In the genomic region with DNA sequence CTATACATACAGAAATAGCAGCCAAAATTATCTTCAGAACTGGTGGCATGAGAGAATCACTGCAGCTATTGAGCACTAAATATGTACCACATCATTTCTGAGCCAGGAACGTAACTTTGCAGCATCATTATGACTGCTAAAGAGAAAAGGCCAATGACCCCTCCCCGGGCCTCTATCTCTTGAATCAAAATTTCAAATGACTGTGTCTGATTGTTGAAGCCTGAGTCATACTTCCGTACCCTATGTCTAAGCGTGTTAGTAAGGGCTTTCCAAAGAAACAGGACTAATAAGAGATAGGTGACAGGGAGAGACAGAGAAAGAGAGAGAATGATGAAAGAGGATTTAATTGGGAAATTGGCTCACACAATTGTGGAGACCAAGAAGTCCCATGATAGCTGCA, we compare ENCODE assay signal across 31 cellular contexts.
A peak's percentile ranks its signal among the peaks of the same experiment; 100 is the strongest.
DNase-seq lines count a peak whose midpoint lies in the region; ATAC-seq, FAIRE-seq and TF ChIP-seq lines count a peak whose summit lies in the region.
"Had no signal": no experiment of that assay in that cellular context is flagged by ENCODE, and none has a peak within 500 bp of the region (broad histone marks: within the 10 kb centered on the region; RNA-seq: fewer than 3 reads in every experiment).

No MANE protein-coding gene starts in this region.

- H3K4me3 ChIP-seq in breast epithelium (no peak overlapping the region), fibroblast of pulmonary artery (replicated peaks; ENCODE audit: low read depth, low read length) (no peak overlapping the region), lower lobe of right lung (no peak overlapping the region)
- H3K4me3 ChIP-seq: cardiac muscle cell, prostate gland, tibial nerve had no signal

- H3K27ac Mint-ChIP-seq in MCF 10A (ENCODE audit: low read depth, unreplicated experiment): peak overlapping the region; percentile 67
- H3K27ac Mint-ChIP-seq: activated naive CD4-positive, alpha-beta T cell treated with anti-CD3 and anti-CD28 coated beads, Interleukin-2, amount 50 U/mL, for 72 hours; naive thymus-derived CD8-positive, alpha-beta T cell had no signal

- POLR2A ChIA-PET in MCF 10A (lab: Yijun Ruan, JAX): interaction anchor here (1.8 kb wide), 1 partner anchor 10 kb away, joined by 10 read pairs; no protein-coding TSS in a partner anchor

- no peaks in the 10 kb centered on the region for H3K36me3 Mint-ChIP-seq in MCF 10A (ENCODE audit: insufficient read depth, unreplicated experiment)
- H3K36me3 Mint-ChIP-seq: activated naive CD4-positive, alpha-beta T cell treated with anti-CD3 and anti-CD28 coated beads, Interleukin-2, amount 50 U/mL, for 72 hours; naive thymus-derived CD8-positive, alpha-beta T cell had no signal

- ATAC-seq in left lobe of liver (no peak), lower lobe of right lung (no peak)
- ATAC-seq: activated naive CD4-positive, alpha-beta T cell treated with anti-CD3 and anti-CD28 coated beads, Interleukin-2, amount 50 U/mL, for 72 hours; naive thymus-derived CD8-positive, alpha-beta T cell; sciatic nerve had no signal

- DNase-seq in MCF 10A (ENCODE audit: unreplicated experiment) (peak; percentile 72), breast epithelium (ENCODE audit: low spot score in 2 of 2) (no peak), RCC 7860 (ENCODE audit: low spot score) (peak; percentile 44), fibroblast of pulmonary artery (ENCODE audit: low read depth) (peak; percentile 2), left lobe of liver (ENCODE audit: low spot score) (no peak), lower lobe of right lung (no peak), kidney glomerular epithelial cell (lab: John Stamatoyannopoulos, UW) (no peak)
- DNase-seq in activated CD8-positive, alpha-beta memory T cell treated with anti-CD3 and anti-CD28 coated beads, Interleukin-2, amount 50 U/mL, for 48 hours: no peak
- DNase-seq: activated effector memory CD4-positive, alpha-beta T cell treated with Interleukin-2 at 50 U/mL for 16 hours; activated T-cell treated with anti-CD3 and anti-CD28 coated beads for 4 hours; amygdala; DND-41; effector CD8-positive, alpha-beta T cell; GOT3; islet precursor cell; KG1; MM.1S; naive thymus-derived CD8-positive, alpha-beta T cell; NCI-H1105 treated with DMSO at 0.1 percent for 48 hours; NCI-H2029; NCI-H526; nucleus accumbens; stimulated activated CD4-positive, alpha-beta T cell treated with anti-CD3 and anti-CD28 coated beads, Interleukin-4, amount 100 ng/mL, for 4 hours had no signal

- no peak for TF ChIP-seq CTCF in MCF 10A (IDR thresholded peaks at IDR 0.05; ENCODE audit: unreplicated experiment)
- TF ChIP-seq CTCF in breast epithelium (IDR thresholded peaks at IDR 0.05): no peak
- TF ChIP-seq CTCF in fibroblast of pulmonary artery (IDR thresholded peaks at IDR 0.05; ENCODE audit: low read length, missing control alignments): no peak
- no peak for TF ChIP-seq CTCF in lower lobe of right lung (IDR thresholded peaks at IDR 0.05)

- peaks cover 13% of the 10 kb centered on the region for H3K4me1 Mint-ChIP-seq in MCF 10A (ENCODE audit: insufficient read depth, unreplicated experiment)
- H3K4me1 Mint-ChIP-seq: naive thymus-derived CD8-positive, alpha-beta T cell had no signal

- no peaks in the 10 kb centered on the region for H3K36me3 ChIP-seq in breast epithelium
- H3K36me3 ChIP-seq in lower lobe of right lung: no peaks in the 10 kb centered on the region
- H3K36me3 ChIP-seq: cardiac muscle cell, prostate gland, tibial nerve had no signal

- H3K4me1 ChIP-seq in breast epithelium (no peaks in the 10 kb centered on the region), lower lobe of right lung (no peaks in the 10 kb centered on the region)
- H3K4me1 ChIP-seq: prostate gland, tibial nerve had no signal

- no peaks in the 10 kb centered on the region for H3K27me3 ChIP-seq in breast epithelium
- H3K27me3 ChIP-seq in lower lobe of right lung (ENCODE audit: low read depth): no peaks in the 10 kb centered on the region
- H3K27me3 ChIP-seq: cardiac muscle cell, tibial nerve had no signal

- no peak for TF ChIP-seq POLR2A in breast epithelium (IDR thresholded peaks at IDR 0.05)

- H3K9me3 Mint-ChIP-seq in MCF 10A (ENCODE audit: unreplicated experiment): no peaks in the 10 kb centered on the region
- H3K9me3 Mint-ChIP-seq: activated naive CD4-positive, alpha-beta T cell treated with anti-CD3 and anti-CD28 coated beads, Interleukin-2, amount 50 U/mL, for 72 hours had no signal

- H3K9me3 ChIP-seq in breast epithelium: no peaks in the 10 kb centered on the region
- no peaks in the 10 kb centered on the region for H3K9me3 ChIP-seq in lower lobe of right lung
- H3K9me3 ChIP-seq: prostate gland, tibial nerve had no signal

- H3K27ac ChIP-seq in breast epithelium: no peak overlapping the region
- H3K27ac ChIP-seq in lower lobe of right lung: no peak overlapping the region
- H3K27ac ChIP-seq: 22Rv1, cardiac muscle cell, prostate gland, tibial nerve had no signal

- no peak overlapping the region for H3K4me3 Mint-ChIP-seq in MCF 10A (ENCODE audit: unreplicated experiment)
- H3K4me3 Mint-ChIP-seq: naive thymus-derived CD8-positive, alpha-beta T cell had no signal

- CTCF ChIA-PET in MCF 10A (lab: Yijun Ruan, JAX): interaction anchor here (0.6 to 1.5 kb wide), 3 partner anchors 9 to 98 kb away, joined by 3 to 4 read pairs (median 3); no protein-coding TSS in a partner anchor

- H3K27me3 Mint-ChIP-seq in MCF 10A (ENCODE audit: insufficient read depth, unreplicated experiment): no peaks in the 10 kb centered on the region
- H3K27me3 Mint-ChIP-seq: naive thymus-derived CD8-positive, alpha-beta T cell had no signal

- no TSS peak for BruUV-seq in MCF 10A (replicated peaks; lab: Mats Ljungman, UMichigan)

- no peak for FAIRE-seq in RCC 7860 (lab: Jason Lieb, UNC)
- FAIRE-seq: colon, D721Med had no signal

- intact Hi-C loops in MCF 10A (cut with micrococcal nuclease) (no loop called here), breast epithelium (cut with DNase I; ENCODE audit: low total_unique reads) (no loop called here), lower lobe of right lung (cut with DNase I) (no loop called here)

Comparison
In these comparisons a context has a peak if more than half of its experiments do, and no peak if none do; other contexts are left out.
1. DNase-seq: peak in MCF 10A (single experiment), RCC 7860 (single experiment) and fibroblast of pulmonary artery (single experiment); none in breast epithelium (0 of 2), left lobe of liver (single experiment), lower lobe of right lung (single experiment), activated CD8-positive, alpha-beta memory T cell treated with anti-CD3 and anti-CD28 coated beads, Interleukin-2, amount 50 U/mL, for 48 hours (single experiment) and kidney glomerular epithelial cell (single experiment).